In the genomic region with DNA sequence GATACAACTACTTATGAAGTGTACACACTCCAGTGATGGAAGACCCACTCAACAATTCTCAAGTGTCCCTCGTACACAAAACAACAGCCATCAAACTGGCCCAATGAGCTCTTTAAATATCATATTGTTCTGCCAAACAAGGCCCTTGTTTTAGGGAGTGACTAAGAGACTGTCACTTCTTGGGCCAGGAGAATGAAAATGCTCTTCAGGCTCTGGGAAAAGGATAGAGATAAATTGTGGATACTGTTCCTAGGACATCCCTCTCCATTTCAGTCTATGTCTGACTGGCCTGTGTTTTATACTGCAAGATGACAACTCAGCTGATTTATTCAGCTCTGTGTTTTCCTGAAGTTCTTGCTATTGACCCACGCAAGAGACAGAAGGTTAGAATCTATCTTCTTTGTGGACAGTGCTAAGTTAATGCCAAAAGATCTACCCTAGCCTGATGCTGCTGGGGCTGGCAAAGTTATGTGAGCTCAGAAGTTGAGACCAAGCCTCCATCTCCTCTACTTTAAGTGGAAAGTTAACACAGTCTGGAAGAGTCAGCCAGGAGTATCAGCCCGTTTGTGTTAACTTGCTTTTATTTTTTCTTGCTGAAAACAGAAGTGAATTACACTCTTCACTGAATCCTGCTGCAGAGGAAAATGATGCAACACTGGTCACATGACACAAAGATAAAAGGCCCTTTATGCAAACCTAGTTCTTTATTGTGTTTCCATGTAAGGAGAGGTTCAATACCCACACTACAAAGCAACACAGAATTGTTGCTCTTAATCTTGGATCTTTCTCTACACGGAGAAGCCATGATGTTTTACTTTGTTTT, we compare ENCODE assay signal across 8 cellular contexts. TPM values are rescaled to one million over a fixed set of nuclear protein-coding genes. Genes with fewer than 3 reads are reported as not detected.
DNase-seq lines count a peak whose midpoint lies in the region; ATAC-seq and TF ChIP-seq lines count a peak whose summit lies in the region.

No MANE protein-coding gene starts in this region.

- TF ChIP-seq POLR2A in esophagus muscularis mucosa (IDR thresholded peaks at IDR 0.05; ENCODE audit: low read depth), result no peak

- POLR2A ChIA-PET in T-cell (lab: Charles Lee), result no interaction called here

- ATAC-seq in Right ventricle myocardium inferior, result peak; percentile 74
- ATAC-seq in T-cell (replicated peaks in 1 of 4), result peak; percentile 44 to 88 (median 70)
- ATAC-seq in HG03045 (IDR thresholded peaks at IDR 0.05; ENCODE audit: unreplicated experiment), result no peak

- H3K27me3 ChIP-seq in esophagus muscularis mucosa, result no peaks in the 10 kb centered on the region

- H3K9me3 ChIP-seq in esophagus muscularis mucosa, result no peaks in the 10 kb centered on the region

- H3K4me1 ChIP-seq in esophagus muscularis mucosa, result peaks cover 17 to 40% (median 26%) of the 10 kb centered on the region in 4 donors

- peaks cover 3% of the 10 kb centered on the region for H3K36me3 Mint-ChIP-seq in T-cell

- intact Hi-C loops in Right ventricle myocardium inferior (cut with DNase I) (no loop called here), cardiac septum (cut with DNase I) (no loop called here), esophagus muscularis mucosa (cut with DNase I) (no loop called here)

- peaks cover 0 to 4% (median 0%) of the 10 kb centered on the region in 3 donors for H3K9me3 Mint-ChIP-seq in T-cell

- WGBS in esophagus muscularis mucosa, result 52% methylated on average over 4 of the region's 4 CpGs

- peak overlapping the region in 2 of 4 donors; percentile 5 to 31 for H3K27ac ChIP-seq in esophagus muscularis mucosa (replicated peaks in 1 of 4)

- TF ChIP-seq EP300 in esophagus muscularis mucosa (IDR thresholded peaks at IDR 0.05), result no peak

- H3K4me3 ChIP-seq in retinal pigment epithelial cell (ENCODE audit: low read length), result no peak overlapping the region
- no peak overlapping the region for H3K4me3 ChIP-seq in esophagus muscularis mucosa

- H3K4me1 Mint-ChIP-seq in T-cell, result peaks cover 39 to 70% (median 51%) of the 10 kb centered on the region in 3 donors

- H3K27me3 Mint-ChIP-seq in T-cell, result no peaks in the 10 kb centered on the region

- H3K4me3 Mint-ChIP-seq in T-cell, result peak overlapping the region in 2 of 3 donors; percentile 18 to 61

- TF ChIP-seq CTCF in retinal pigment epithelial cell (conservative IDR thresholded peaks at IDR 0.05; ENCODE audit: low read depth, low read length) (no peak), esophagus muscularis mucosa (IDR thresholded peaks at IDR 0.05) (no peak)

- CTCF ChIA-PET in T-cell (lab: Charles Lee), result interaction anchor here in 1 of 2 donors (0.6 kb wide), 1 partner anchor 159 kb away, joined by 3 read pairs; no protein-coding TSS in a partner anchor

- peak overlapping the region; percentile 29 to 81 for H3K27ac Mint-ChIP-seq in T-cell

- H3K36me3 ChIP-seq in esophagus muscularis mucosa, result no peaks in the 10 kb centered on the region

- no peak for DNase-seq in Right ventricle myocardium inferior (ENCODE audit: missing footprints)
- no peak for DNase-seq in cardiac septum (ENCODE audit: low spot score)
- peak in 1 of 34 experiments; percentile 25 for DNase-seq in T-cell
- peak; percentile 10 for DNase-seq in fibroblast of the conjunctiva (ENCODE audit: low read depth)
- DNase-seq in retinal pigment epithelial cell (ENCODE audit: low read depth), result peak; percentile 15
- no peak for DNase-seq in esophagus muscularis mucosa (ENCODE audit: extremely low spot score)
- DNase-seq in D341Med (ENCODE audit: low spot score), result no peak

RNA-seq across cellular contexts. Expression of gene FRY, which starts 14.6 kb away (rescaled TPM):
- total RNA-seq in Right ventricle myocardium inferior, result 146 TPM
- 202 TPM for total RNA-seq in cardiac septum
- 10 to 100 TPM; 11.5 to 35.3 (median 15.2) TPM for total RNA-seq in T-cell
- total RNA-seq in esophagus muscularis mucosa, result 100 to 1,000 TPM; 104 to 276 (median 135) TPM

Comparison
In these comparisons a context has a peak if more than half of its experiments do, and no peak if none do; other contexts are left out.
1. DNase-seq: peak in fibroblast of the conjunctiva (single experiment) and retinal pigment epithelial cell (single experiment); none in Right ventricle myocardium inferior (single experiment), cardiac septum (single experiment), esophagus muscularis mucosa (single experiment) and D341Med (single experiment).